ENCODE assay signal across 20 cellular contexts in genomic region chr10:5835446-5836095, GRCh38.
"Had no signal": no experiment of that assay in that cellular context is flagged by ENCODE, and none has a peak within 500 bp of the region (broad histone marks: within the 10 kb centered on the region; RNA-seq: fewer than 3 reads in every experiment).

No MANE protein-coding gene starts in this region.

- H3K27ac ChIP-seq: body of pancreas, cardiac muscle cell, foreskin keratinocyte, lower lobe of right lung, transverse colon, uterus had no signal

- H3K4me3 ChIP-seq: body of pancreas, cardiac muscle cell, lower lobe of right lung, mucosa of descending colon, smooth muscle cell, transverse colon, uterus had no signal

- ATAC-seq: activated CD4-positive, CD25-positive, alpha-beta regulatory T cell treated with anti-CD3 and anti-CD28 coated beads, Interleukin-2, amount 50 U/mL, for 24 hours; body of pancreas; foreskin keratinocyte; mucosa of descending colon; sciatic nerve; stimulated activated memory B cell treated with anti-CD40 and anti-IgM and Interleukin-4, amounts not matched to agents 10 μg/mL and 1 μg/mL and 100 μg/mL, for 72 hours had no signal

- H3K4me3 Mint-ChIP-seq: activated CD4-positive, alpha-beta memory T cell treated with anti-CD3 and anti-CD28 coated beads, Interleukin-2, amount 10 ng/mL, durations not matched to agents 7 days and 5 days; activated CD4-positive, alpha-beta T cell treated with anti-CD3 and anti-CD28 coated beads, Interleukin-2, amount 10 ng/mL, durations not matched to agents 24 days and 14 days; activated naive CD4-positive, alpha-beta T cell treated with anti-CD3 and anti-CD28 coated beads, Interleukin-2, amount 10 ng/mL, durations not matched to agents 7 days and 5 days; stimulated activated memory B cell treated with anti-CD40 and anti-IgM and Interleukin-4, amounts not matched to agents 10 μg/mL and 1 μg/mL and 100 μg/mL, for 72 hours had no signal

- H3K27me3 ChIP-seq: body of pancreas, cardiac muscle cell, transverse colon, uterus had no signal

- H3K9me3 ChIP-seq: body of pancreas, lower lobe of right lung, mucosa of descending colon, transverse colon, uterus had no signal

- H3K9me3 Mint-ChIP-seq: activated CD4-positive, alpha-beta memory T cell treated with anti-CD3 and anti-CD28 coated beads, Interleukin-2, amount 10 ng/mL, durations not matched to agents 7 days and 5 days; activated CD4-positive, alpha-beta T cell treated with anti-CD3 and anti-CD28 coated beads, Interleukin-2, amount 10 ng/mL, durations not matched to agents 24 days and 14 days; activated naive CD4-positive, alpha-beta T cell treated with anti-CD3 and anti-CD28 coated beads, Interleukin-2, amount 10 ng/mL, durations not matched to agents 7 days and 5 days; stimulated activated memory B cell treated with anti-CD40 and anti-IgM and Interleukin-4, amounts not matched to agents 10 μg/mL and 1 μg/mL and 100 μg/mL, for 72 hours had no signal

- H3K36me3 ChIP-seq: cardiac muscle cell, lower lobe of right lung, transverse colon, uterus had no signal

- H3K4me1 ChIP-seq: body of pancreas, foreskin keratinocyte, lower lobe of right lung, uterus had no signal

- H3K27ac Mint-ChIP-seq: activated CD4-positive, alpha-beta memory T cell treated with anti-CD3 and anti-CD28 coated beads, Interleukin-2, amount 10 ng/mL, durations not matched to agents 7 days and 5 days; activated CD4-positive, alpha-beta T cell treated with anti-CD3 and anti-CD28 coated beads, Interleukin-2, amount 10 ng/mL, durations not matched to agents 24 days and 14 days; activated naive CD4-positive, alpha-beta T cell treated with anti-CD3 and anti-CD28 coated beads, Interleukin-2, amount 10 ng/mL, durations not matched to agents 7 days and 5 days had no signal

- H3K36me3 Mint-ChIP-seq: activated naive CD4-positive, alpha-beta T cell treated with anti-CD3 and anti-CD28 coated beads, Interleukin-2, amount 10 ng/mL, durations not matched to agents 7 days and 5 days; stimulated activated memory B cell treated with anti-CD40 and anti-IgM and Interleukin-4, amounts not matched to agents 10 μg/mL and 1 μg/mL and 100 μg/mL, for 72 hours had no signal

- DNase-seq: activated CD4-positive, alpha-beta memory T cell treated with anti-CD3 and anti-CD28 coated beads, Interleukin-2, amount 10 ng/mL, durations not matched to agents 7 days and 5 days; activated CD4-positive, alpha-beta T cell treated with anti-CD3 and anti-CD28 coated beads, Interleukin-2, amount 10 ng/mL, durations not matched to agents 24 days and 14 days; activated effector memory CD4-positive, alpha-beta T cell treated with anti-CD3 and anti-CD28 coated beads, Interleukin-2, amount 50 U/mL, for 16 hours; activated naive CD4-positive, alpha-beta T cell treated with anti-CD3 and anti-CD28 coated beads, Interleukin-2, amount 10 ng/mL, durations not matched to agents 7 days and 5 days; anterior cingulate cortex; body of pancreas; foreskin keratinocyte; kidney; lower lobe of right lung; mesendoderm; mucosa of descending colon; stimulated activated CD4-positive, alpha-beta T cell treated with anti-CD3 and anti-CD28 coated beads, Interleukin-15, amount 100 ng/mL, for 24 hours; T-helper 9 cell; transverse colon; uterus had no signal

- H3K27me3 Mint-ChIP-seq: activated CD4-positive, alpha-beta T cell treated with anti-CD3 and anti-CD28 coated beads, Interleukin-2, amount 10 ng/mL, durations not matched to agents 24 days and 14 days; stimulated activated memory B cell treated with anti-CD40 and anti-IgM and Interleukin-4, amounts not matched to agents 10 μg/mL and 1 μg/mL and 100 μg/mL, for 72 hours had no signal

- H3K4me1 Mint-ChIP-seq: activated CD4-positive, alpha-beta memory T cell treated with anti-CD3 and anti-CD28 coated beads, Interleukin-2, amount 10 ng/mL, durations not matched to agents 7 days and 5 days; activated CD4-positive, alpha-beta T cell treated with anti-CD3 and anti-CD28 coated beads, Interleukin-2, amount 10 ng/mL, durations not matched to agents 24 days and 14 days; activated naive CD4-positive, alpha-beta T cell treated with anti-CD3 and anti-CD28 coated beads, Interleukin-2, amount 10 ng/mL, durations not matched to agents 7 days and 5 days had no signal
